13 cellular contexts compared by ENCODE assay signal in the genomic region with DNA sequence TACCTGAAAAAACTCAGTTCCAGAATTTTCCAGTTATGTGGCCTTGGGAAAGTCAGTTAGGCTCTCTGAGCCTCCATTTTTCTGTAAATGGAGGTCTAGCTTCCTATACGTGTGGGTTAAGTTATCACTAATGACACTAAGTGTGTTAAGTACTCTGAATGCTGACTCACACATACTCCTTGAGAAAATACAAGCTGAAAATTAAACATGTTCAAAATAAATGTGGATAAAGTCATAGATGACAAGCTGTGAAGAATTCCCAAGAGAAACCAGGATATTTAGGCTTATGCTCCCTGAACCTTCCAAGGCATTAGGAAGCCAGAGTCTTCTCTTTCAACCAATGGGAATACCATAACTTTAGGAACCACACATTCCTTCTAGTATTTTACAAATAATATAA. TPM values are rescaled to one million over a fixed set of nuclear protein-coding genes. Genes with fewer than 3 reads are reported as not detected.
DNase-seq lines count a peak whose midpoint lies in the region; ATAC-seq, FAIRE-seq and TF ChIP-seq lines count a peak whose summit lies in the region.
"Had no signal": no experiment of that assay in that cellular context is flagged by ENCODE, and none has a peak within 500 bp of the region (broad histone marks: within the 10 kb centered on the region; RNA-seq: fewer than 3 reads in every experiment).

No MANE protein-coding gene starts in this region.

- peaks cover 82% of the 10 kb centered on the region for H3K4me1 Mint-ChIP-seq in CD14-positive monocyte

- H3K4me3 ChIP-seq in SJSA1 (no peak overlapping the region), hepatocyte (no peak overlapping the region), gastrocnemius medialis (no peak overlapping the region)

- ATAC-seq in gastrocnemius medialis (no peak), GM18511 (IDR thresholded peaks at IDR 0.05; ENCODE audit: unreplicated experiment) (no peak), HG02981 (IDR thresholded peaks at IDR 0.05; ENCODE audit: unreplicated experiment) (no peak)
- ATAC-seq: activated naive CD4-positive, alpha-beta T cell treated with anti-CD3 and anti-CD28 coated beads, Interleukin-2, amount 50 U/mL, for 72 hours had no signal

- peaks cover 0 to 2% (median 0%) of the 10 kb centered on the region in 7 donors for H3K9me3 Mint-ChIP-seq in CD14-positive monocyte
- H3K9me3 Mint-ChIP-seq: activated naive CD4-positive, alpha-beta T cell treated with anti-CD3 and anti-CD28 coated beads, Interleukin-2, amount 50 U/mL, for 72 hours had no signal

- H3K9me2 ChIP-seq in hepatocyte (replicated peaks; ENCODE audit: insufficient read depth), result no peaks in the 10 kb centered on the region

- peak overlapping the region; percentile 93 to 98 (median 97) for H3K27ac Mint-ChIP-seq in CD14-positive monocyte
- H3K27ac Mint-ChIP-seq: activated naive CD4-positive, alpha-beta T cell treated with anti-CD3 and anti-CD28 coated beads, Interleukin-2, amount 50 U/mL, for 72 hours had no signal

- peaks cover 16% of the 10 kb centered on the region for H4K20me1 ChIP-seq in hepatocyte (ENCODE audit: insufficient read depth, poor library complexity, severe bottlenecking)

- no peak for TF ChIP-seq CTCF in CD14-positive monocyte (IDR thresholded peaks at IDR 0.05)
- TF ChIP-seq CTCF in hepatocyte (IDR thresholded peaks at IDR 0.05; ENCODE audit: poor library complexity), result no peak
- no peak for TF ChIP-seq CTCF in gastrocnemius medialis (IDR thresholded peaks at IDR 0.05 in 4 of 5, conservative IDR thresholded peaks at IDR 0.05 in 1 of 5)

- H3K79me2 ChIP-seq in hepatocyte, result peaks cover 56% of the 10 kb centered on the region

- H3K4me3 Mint-ChIP-seq in CD14-positive monocyte, result no peak overlapping the region

- no peak for DNase-seq in CD14-positive monocyte (ENCODE audit: low spot score)
- no peak for DNase-seq in SJSA1 (ENCODE audit: low read depth in 1 of 2, low spot score in 2 of 2)
- no peak for DNase-seq in hepatocyte (ENCODE audit: low spot score)
- no peak for DNase-seq in gastrocnemius medialis
- DNase-seq in NCI-H2196 (lab: John Stamatoyannopoulos, UW; ENCODE audit: unreplicated experiment), result no peak
- no peak for DNase-seq in GM12891 (ENCODE audit: insufficient read length, low spot score)
- DNase-seq: Kasumi-1, mesendoderm had no signal

- TF ChIP-seq POLR2A in gastrocnemius medialis (IDR thresholded peaks at IDR 0.05) (no peak), GM12891 (IDR thresholded peaks at IDR 0.05; ENCODE audit: low read depth, low read length) (no peak)

- H3K36me3 ChIP-seq in SJSA1, result no peaks in the 10 kb centered on the region
- no peaks in the 10 kb centered on the region for H3K36me3 ChIP-seq in hepatocyte (replicated peaks; ENCODE audit: insufficient read depth, low read depth)
- peaks cover 0 to 10% of the 10 kb centered on the region in 2 donors for H3K36me3 ChIP-seq in gastrocnemius medialis

- H3K27ac ChIP-seq in SJSA1 (peak overlapping the region; percentile 30), hepatocyte (peak overlapping the region; percentile 72), gastrocnemius medialis (peak overlapping the region; percentile 84 to 92 (median 90))

- H3K9me3 ChIP-seq in SJSA1 (replicated peaks), result no peaks in the 10 kb centered on the region
- H3K9me3 ChIP-seq in hepatocyte (ENCODE audit: low read depth), result no peaks in the 10 kb centered on the region
- no peaks in the 10 kb centered on the region for H3K9me3 ChIP-seq in gastrocnemius medialis

- peak overlapping the region; percentile 23 for H3K4me2 ChIP-seq in hepatocyte

- H2AFZ ChIP-seq in hepatocyte, result no peak overlapping the region

- H3K27me3 ChIP-seq in SJSA1 (replicated peaks) (no peaks in the 10 kb centered on the region), hepatocyte (no peaks in the 10 kb centered on the region), gastrocnemius medialis (no peaks in the 10 kb centered on the region)

- intact Hi-C loops in CD14-positive monocyte (cut with micrococcal nuclease) (loop anchor here in 1 of 2 donors (5.0 to 10.0 kb wide), 3 partner anchors 138 to 275 kb away; no protein-coding TSS in a partner anchor), gastrocnemius medialis (cut with DNase I; ENCODE audit: low total_unique reads) (loop anchor here (2.0 to 5.0 kb wide), 9 partner anchors 37 to 372 kb away; a partner anchor contains a TSS)

- in situ Hi-C loops in gastrocnemius medialis (cut with MboI; ENCODE audit: low sequenced_read_pairs in 4 of 4), result loop anchor here (5.0 to 25.0 kb wide), 10 partner anchors 42 to 545 kb away; no protein-coding TSS in a partner anchor

- WGBS in hepatocyte (ENCODE audit: low lambda C conversion rate, missing lambda C conversion rate), result 35% methylated on average over 1 of the region's 1 CpG

- no peaks in the 10 kb centered on the region for H3K27me3 Mint-ChIP-seq in CD14-positive monocyte (ENCODE audit: low read depth in 3 of 3)
- H3K27me3 Mint-ChIP-seq: B cell had no signal

- H3K36me3 Mint-ChIP-seq in CD14-positive monocyte, result peaks cover 61 to 75% of the 10 kb centered on the region in 2 donors
- H3K36me3 Mint-ChIP-seq: activated naive CD4-positive, alpha-beta T cell treated with anti-CD3 and anti-CD28 coated beads, Interleukin-2, amount 50 U/mL, for 72 hours had no signal

- peaks cover 79% of the 10 kb centered on the region for H3K4me1 ChIP-seq in SJSA1 (replicated peaks)
- peaks cover 45% of the 10 kb centered on the region for H3K4me1 ChIP-seq in hepatocyte (ENCODE audit: insufficient read depth)
- peaks cover 60 to 64% of the 10 kb centered on the region in 2 donors for H3K4me1 ChIP-seq in gastrocnemius medialis

- FAIRE-seq in GM12891 (lab: Jason Lieb, UNC), result no peak
- FAIRE-seq: G401.6 had no signal

TF ChIP-seq in GM12891, 5 proteins besides CTCF, POLR2A, EP300 and RAD21:
- no peak for TF ChIP-seq SPI1 (IDR thresholded peaks at IDR 0.05; ENCODE audit: low read depth, low read length)
- no peak for TF ChIP-seq POU2F2 (IDR thresholded peaks at IDR 0.05; ENCODE audit: low read depth, low read length)
- TF ChIP-seq POLR2AphosphoS5 (IDR thresholded peaks at IDR 0.05; ENCODE audit: low read depth, low read length), result no peak
- TF ChIP-seq PAX5 (IDR thresholded peaks at IDR 0.05; ENCODE audit: insufficient read depth, low read length, severe bottlenecking), result no peak
- TF ChIP-seq TAF1 (IDR thresholded peaks at IDR 0.05; ENCODE audit: low read depth, low read length), result no peak

RNA-seq across cellular contexts. Expression of a gene that starts 58.2 kb away (rescaled TPM):
- polyA plus RNA-seq in CD14-positive monocyte (1 to 10 TPM; 2.0 to 2.7 TPM), hepatocyte (11.9 and 14.5 TPM in 2 replicates)
- 4.7 and 8.9 TPM in 2 replicates for total RNA-seq in SJSA1 (2014; rRNA removed; shearing (Covaris generic))
- total RNA-seq in hepatocyte (76.1 and 87.4 TPM in 2 replicates), gastrocnemius medialis (10 to 100 TPM in 3 of 4 donors, 1 to 10 TPM in 1; 4.9 to 23.8 (median 21.5) TPM)
- polyA plus RNA-seq in GM12891 (2012; ENCODE audit: low read depth, missing spikeins), result 0.08 TPM

Comparison
In these comparisons a context has a peak if more than half of its experiments do, and no peak if none do; other contexts are left out.
1. H3K27ac ChIP-seq: peak in every context shown above with its lines; median percentile 90 in gastrocnemius medialis; 72 in hepatocyte; 30 in SJSA1.